Comparison of ENCODE assay signal across 13 cellular contexts in the genomic region with DNA sequence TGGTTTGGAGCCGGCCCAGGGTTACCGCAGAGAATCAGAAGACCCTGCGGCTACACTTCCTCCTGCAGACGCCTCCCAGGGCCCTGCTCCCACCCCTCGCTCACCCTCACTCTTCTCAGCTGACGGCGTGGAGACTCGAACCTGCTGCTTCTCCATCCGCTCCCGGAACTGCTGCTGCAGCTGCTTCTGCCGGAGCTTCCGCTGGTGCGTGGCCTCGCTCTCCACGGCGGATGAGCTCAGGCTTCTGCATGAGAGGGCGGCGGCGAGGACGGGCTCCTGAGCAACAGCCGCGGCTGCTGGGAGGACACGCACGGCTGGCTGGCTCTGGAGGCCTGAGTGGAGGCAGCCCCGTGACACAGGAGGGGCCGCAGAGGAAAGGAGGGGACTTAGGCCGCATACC. TPM values are rescaled to one million over a fixed set of nuclear protein-coding genes. Genes with fewer than 3 reads are reported as not detected.
A peak's percentile ranks its signal among the peaks of the same experiment; 100 is the strongest.
DNase-seq lines count a peak whose midpoint lies in the region; ATAC-seq lines count a peak whose summit lies in the region.
"Had no signal": no experiment of that assay in that cellular context is flagged by ENCODE, and none has a peak within 500 bp of the region (broad histone marks: within the 10 kb centered on the region; RNA-seq: fewer than 3 reads in every experiment).

No MANE protein-coding gene starts in this region.

- H3K27me3 Mint-ChIP-seq in activated T-helper 2 cell treated with anti-CD3 and anti-CD28 coated beads, Interferon-gamma antibody, Interleukin-2, Interleukin-4, amounts not matched to agents 10 μg/mL and 5 μg/mL and 100 μg/mL, durations not matched to agents 14 hours and 24 hours and 36 hours (ENCODE audit: low read depth), result no peaks in the 10 kb centered on the region
- no peaks in the 10 kb centered on the region for H3K27me3 Mint-ChIP-seq in naive B cell

- H3K27me3 ChIP-seq in BLaER1, result no peaks in the 10 kb centered on the region
- H3K27me3 ChIP-seq: body of pancreas, right lobe of liver, uterus had no signal

- in situ Hi-C loops in KBM-7 (cut with MboI; ENCODE audit: low pct_unique_long_range_greater_than_20kb, low sequenced_read_pairs), result no loop called here

- H3K9me3 Mint-ChIP-seq in activated T-helper 2 cell treated with anti-CD3 and anti-CD28 coated beads, Interferon-gamma antibody, Interleukin-2, Interleukin-4, amounts not matched to agents 10 μg/mL and 5 μg/mL and 100 μg/mL, durations not matched to agents 14 hours and 24 hours and 36 hours, result no peaks in the 10 kb centered on the region
- no peaks in the 10 kb centered on the region for H3K9me3 Mint-ChIP-seq in naive B cell
- H3K9me3 Mint-ChIP-seq: mesothelial cell of epicardium had no signal

- peaks cover 72% of the 10 kb centered on the region for H3K4me1 ChIP-seq in BLaER1
- H3K4me1 ChIP-seq: right lobe of liver, uterus had no signal

- peak overlapping the region; percentile 74 for H3K27ac Mint-ChIP-seq in activated T-helper 2 cell treated with anti-CD3 and anti-CD28 coated beads, Interferon-gamma antibody, Interleukin-2, Interleukin-4, amounts not matched to agents 10 μg/mL and 5 μg/mL and 100 μg/mL, durations not matched to agents 14 hours and 24 hours and 36 hours
- H3K27ac Mint-ChIP-seq in naive B cell, result peak overlapping the region in 4 of 6 donors; percentile 37 to 89 (median 70)

- peaks cover 70% of the 10 kb centered on the region for H3K36me3 ChIP-seq in BLaER1
- H3K36me3 ChIP-seq: uterus had no signal

- intact Hi-C loops in activated T-helper 2 cell treated with anti-CD3 and anti-CD28 coated beads, Interferon-gamma antibody, Interleukin-2, Interleukin-4, amounts not matched to agents 10 μg/mL and 5 μg/mL and 100 μg/mL, durations not matched to agents 14 hours and 24 hours and 36 hours (cut with micrococcal nuclease), result no loop called here

- H3K27ac ChIP-seq in BLaER1, result peak overlapping the region; percentile 91
- H3K27ac ChIP-seq: body of pancreas, right lobe of liver, uterus had no signal

- H3K9me3 ChIP-seq in BLaER1, result no peaks in the 10 kb centered on the region
- H3K9me3 ChIP-seq: body of pancreas, right lobe of liver, uterus had no signal

- no peaks in the 10 kb centered on the region for H4K20me1 ChIP-seq in BLaER1

- peak overlapping the region; percentile 35 for H3K4me3 Mint-ChIP-seq in activated T-helper 2 cell treated with anti-CD3 and anti-CD28 coated beads, Interferon-gamma antibody, Interleukin-2, Interleukin-4, amounts not matched to agents 10 μg/mL and 5 μg/mL and 100 μg/mL, durations not matched to agents 14 hours and 24 hours and 36 hours (ENCODE audit: low read depth)
- H3K4me3 Mint-ChIP-seq in naive B cell, result peak overlapping the region in 5 of 8 donors; percentile 12 to 76 (median 56)
- H3K4me3 Mint-ChIP-seq: mesothelial cell of epicardium had no signal

- peaks cover 78% of the 10 kb centered on the region for H3K36me3 Mint-ChIP-seq in activated T-helper 2 cell treated with anti-CD3 and anti-CD28 coated beads, Interferon-gamma antibody, Interleukin-2, Interleukin-4, amounts not matched to agents 10 μg/mL and 5 μg/mL and 100 μg/mL, durations not matched to agents 14 hours and 24 hours and 36 hours (ENCODE audit: low read depth)
- peaks cover 5 to 20% of the 10 kb centered on the region in 2 donors for H3K36me3 Mint-ChIP-seq in naive B cell

- H3K9ac ChIP-seq in BLaER1, result peak overlapping the region; percentile 71

- H3K4me1 Mint-ChIP-seq in activated T-helper 2 cell treated with anti-CD3 and anti-CD28 coated beads, Interferon-gamma antibody, Interleukin-2, Interleukin-4, amounts not matched to agents 10 μg/mL and 5 μg/mL and 100 μg/mL, durations not matched to agents 14 hours and 24 hours and 36 hours (ENCODE audit: low read depth), result peaks cover 18% of the 10 kb centered on the region
- peaks cover 13 to 25% (median 14%) of the 10 kb centered on the region in 3 donors for H3K4me1 Mint-ChIP-seq in naive B cell
- H3K4me1 Mint-ChIP-seq: mesothelial cell of epicardium had no signal

- DNase-seq in KBM-7 (peak; percentile 91), naive B cell (no peak), DMS53 treated with DMSO at 0.1 percent for 48 hours (lab: John Stamatoyannopoulos, UW; ENCODE audit: unreplicated experiment) (no peak), OCI-M1 (lab: John Stamatoyannopoulos, UW) (no peak), NCI-H2171 (lab: John Stamatoyannopoulos, UW) (no peak)
- DNase-seq in activated T-helper 2 cell treated with anti-CD3 and anti-CD28 coated beads, Interferon-gamma antibody, Interleukin-2, Interleukin-4, amounts not matched to agents 10 μg/mL and 5 μg/mL and 100 μg/mL, durations not matched to agents 14 hours and 24 hours and 36 hours (ENCODE audit: low spot score), result no peak
- DNase-seq: body of pancreas, NCI-H1417 treated with DMSO at 0.1 percent for 48 hours, right lobe of liver, uterus had no signal

- peak overlapping the region; percentile 46 for H3K4me3 ChIP-seq in BLaER1
- H3K4me3 ChIP-seq: body of pancreas, right lobe of liver, uterus had no signal

- H3K4me2 ChIP-seq in BLaER1, result peak overlapping the region; percentile 77

- ATAC-seq in naive B cell (ENCODE audit: low read depth in 2 of 2), result peak; percentile 74 to 79
- no peak for ATAC-seq in HG03175 (IDR thresholded peaks at IDR 0.05; ENCODE audit: unreplicated experiment)
- ATAC-seq: body of pancreas had no signal

RNA-seq across cellular contexts. Expression of a gene that starts 33.3 kb away (rescaled TPM):
- 14.5 and 15.3 TPM in 2 replicates for total RNA-seq in activated T-helper 2 cell treated with anti-CD3 and anti-CD28 coated beads, Interferon-gamma antibody, Interleukin-2, Interleukin-4, amounts not matched to agents 10 μg/mL and 5 μg/mL and 100 μg/mL, durations not matched to agents 14 hours and 24 hours and 36 hours
- 10 to 100 TPM in 1 of 6 donors, 1 to 10 TPM in 4, under 1 TPM in 1; 0.09 to 13.3 (median 3.0) TPM for polyA plus RNA-seq in naive B cell (ENCODE audit: low read depth in 6 of 6)
